Comparison of ENCODE assay signal across 24 cellular contexts in the genomic region with DNA sequence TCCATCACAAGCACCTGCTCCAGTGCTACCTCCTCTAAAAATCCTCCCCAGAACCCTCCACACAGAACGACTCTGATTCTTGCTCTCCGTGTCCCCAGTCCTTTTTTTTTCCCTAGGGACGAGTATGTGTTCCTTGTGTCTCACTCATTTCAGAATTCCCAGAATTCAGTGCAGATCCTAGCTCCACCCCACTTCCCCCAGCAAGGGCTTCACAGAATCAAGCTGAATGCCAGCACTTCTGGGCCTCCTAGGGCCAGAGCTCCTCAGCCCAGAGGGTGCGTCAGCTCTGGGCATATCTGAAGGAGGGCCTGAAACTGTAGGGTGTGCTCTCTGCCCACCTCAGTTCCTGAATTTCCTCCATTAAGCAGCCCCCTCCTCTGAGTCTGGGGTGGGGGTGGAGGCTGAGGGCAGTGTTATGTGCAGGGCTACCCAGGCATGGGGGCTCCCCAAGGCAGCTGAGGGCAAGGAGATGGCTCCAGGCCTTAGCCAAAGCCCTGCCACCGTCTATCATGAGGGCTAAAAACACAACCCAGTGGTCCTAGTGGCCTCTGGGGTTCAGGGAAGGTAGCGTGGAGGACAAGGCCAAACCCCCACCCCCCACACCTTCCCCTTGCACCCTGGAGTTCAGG. TPM values are rescaled to one million over a fixed set of nuclear protein-coding genes. Genes with fewer than 3 reads are reported as not detected.
DNase-seq lines count a peak whose midpoint lies in the region; FAIRE-seq and TF ChIP-seq lines count a peak whose summit lies in the region.
"Had no signal": no experiment of that assay in that cellular context is flagged by ENCODE, and none has a peak within 500 bp of the region (broad histone marks: within the 10 kb centered on the region; RNA-seq: fewer than 3 reads in every experiment).

No MANE protein-coding gene starts in this region.

- H3K9me3 Mint-ChIP-seq in CD4-positive, alpha-beta memory T cell: no peaks in the 10 kb centered on the region
- H3K9me3 Mint-ChIP-seq: naive B cell had no signal

- DNase-seq in A673 (ENCODE audit: low spot score) (peak; percentile 63), SK-N-DZ (ENCODE audit: low spot score) (peak; percentile 63), kidney (peak; percentile 41), NCI-H774 (lab: John Stamatoyannopoulos, UW) (no peak), medulla oblongata (ENCODE audit: extremely low spot score) (no peak), GM20000 (ENCODE audit: low spot score) (no peak)
- DNase-seq in CD4-positive, alpha-beta memory T cell: no peak
- DNase-seq: activated CD4-positive, alpha-beta T cell treated with anti-CD3 and anti-CD28 coated beads, Interleukin-2, amount 50 U/mL, for 4 hours; aorta; cerebellar nuclear complex; COR-L47; effector CD4-positive, alpha-beta T cell; hypothalamus; islet precursor cell; naive B cell; NCI-H1105; NCI-H2081 treated with DMSO at 0.1 percent for 48 hours; stimulated activated CD4-positive, alpha-beta T cell treated with anti-CD3 and anti-CD28 coated beads, Interleukin-1b, Interleukin-23, amount 100 ng/mL, for 48 hours; stimulated activated naive CD4-positive, alpha-beta T cell treated with Interleukin-2 at 50 U/mL for 16 hours had no signal

- peaks cover 4 to 6% of the 10 kb centered on the region in 2 donors for H3K36me3 Mint-ChIP-seq in CD4-positive, alpha-beta memory T cell

- intact Hi-C loops in A673 (cut with micrococcal nuclease; ENCODE audit: unreplicated experiment): no loop called here
- intact Hi-C loops in CD4-positive, alpha-beta memory T cell (cut with micrococcal nuclease): no loop called here
- intact Hi-C loops in kidney (cut with DNase I): no loop called here

- no peaks in the 10 kb centered on the region for H3K27me3 Mint-ChIP-seq in CD4-positive, alpha-beta memory T cell
- H3K27me3 Mint-ChIP-seq: naive B cell had no signal

- no peaks in the 10 kb centered on the region for H3K27me3 ChIP-seq in A673 (replicated peaks; ENCODE audit: insufficient read depth, low read depth, low read length, poor library complexity)
- H3K27me3 ChIP-seq in CD4-positive, alpha-beta memory T cell (ENCODE audit: insufficient read depth, low read length): no peaks in the 10 kb centered on the region

- POLR2A ChIA-PET in A673 (lab: Charles Lee; ENCODE audit: low non-redundant PET): no interaction called here
- POLR2A ChIA-PET in CD4-positive, alpha-beta memory T cell (lab: Charles Lee; ENCODE audit: partially characterized antibody): interaction anchor here (5.9 kb wide), 1 partner anchor 25 kb away, joined by 48 read pairs; the partner anchor contains the start of gene PIGS

- CTCF ChIA-PET in A673 (lab: Charles Lee): no interaction called here
- CTCF ChIA-PET in CD4-positive, alpha-beta memory T cell (lab: Charles Lee; ENCODE audit: partially characterized antibody): interaction anchor here (0.6 to 0.7 kb wide), 2 partner anchors 23 to 67 kb away, joined by 3 read pairs; no protein-coding TSS in a partner anchor

- TF ChIP-seq CTCF in A673 (conservative IDR thresholded peaks at IDR 0.05; ENCODE audit: low read depth, low read length): no peak
- no peak for TF ChIP-seq CTCF in kidney (IDR thresholded peaks at IDR 0.05; ENCODE audit: borderline replicate concordance, extremely low read depth, insufficient read depth)
- no peak for TF ChIP-seq CTCF in GM20000 (IDR thresholded peaks at IDR 0.05; ENCODE audit: extremely low read depth, missing control alignments)

- H3K9ac ChIP-seq in kidney (ENCODE audit: low read length in 2 of 2): no peak overlapping the region

- H3K27ac Mint-ChIP-seq in CD4-positive, alpha-beta memory T cell: peak overlapping the region in 4 of 7 donors; percentile 39 to 74 (median 46)

- H3K27ac ChIP-seq in A673 (ENCODE audit: low read depth, low read length, poor library complexity, severe bottlenecking) (no peak overlapping the region), kidney (ENCODE audit: low read depth in 2 of 2, low read length in 2 of 2) (no peak overlapping the region)
- no peak overlapping the region for H3K27ac ChIP-seq in CD4-positive, alpha-beta memory T cell (ENCODE audit: low read depth, low read length)

- H3K9me3 ChIP-seq in A673 (ENCODE audit: low read depth, low read length, poor library complexity, severe bottlenecking) (no peaks in the 10 kb centered on the region), kidney (ENCODE audit: control insufficient read depth in 1 of 2, low read length in 2 of 2) (no peaks in the 10 kb centered on the region)
- no peaks in the 10 kb centered on the region for H3K9me3 ChIP-seq in CD4-positive, alpha-beta memory T cell (ENCODE audit: control insufficient read depth in 1 of 2, low read length in 2 of 2)

- no TSS peak for BruUV-seq in A673 (replicated peaks; lab: Mats Ljungman, UMichigan)

- no peak for FAIRE-seq in kidney (lab: Jason Lieb, UNC)
- FAIRE-seq: frontal cortex had no signal

- peaks cover 30 to 41% (median 33%) of the 10 kb centered on the region in 4 donors for H3K4me1 Mint-ChIP-seq in CD4-positive, alpha-beta memory T cell

- peaks cover 15% of the 10 kb centered on the region for H3K4me1 ChIP-seq in A673 (ENCODE audit: insufficient read depth, low read length, poor library complexity, severe bottlenecking)
- H3K4me1 ChIP-seq in CD4-positive, alpha-beta memory T cell (ENCODE audit: insufficient read depth, low read length): peaks cover 32% of the 10 kb centered on the region
- H3K4me1 ChIP-seq in kidney (ENCODE audit: control insufficient read depth in 1 of 2, insufficient read depth in 1 of 2, low read depth in 1 of 2, low read length in 2 of 2): peaks cover 0 to 3% of the 10 kb centered on the region in 2 donors

- H3K4me3 ChIP-seq in A673 (ENCODE audit: low read depth, low read length, poor library complexity, severe bottlenecking) (no peak overlapping the region), kidney (ENCODE audit: low read length in 2 of 2) (no peak overlapping the region)
- H3K4me3 ChIP-seq in CD4-positive, alpha-beta memory T cell (ENCODE audit: low read length in 2 of 2): no peak overlapping the region

- H3K4me3 Mint-ChIP-seq in CD4-positive, alpha-beta memory T cell: no peak overlapping the region

- peaks cover 12% of the 10 kb centered on the region for H3K36me3 ChIP-seq in A673 (ENCODE audit: insufficient read depth, low read length, poor library complexity, severe bottlenecking)
- H3K36me3 ChIP-seq in CD4-positive, alpha-beta memory T cell (ENCODE audit: insufficient read depth, low read length): peaks cover 10% of the 10 kb centered on the region
- H3K36me3 ChIP-seq in kidney (ENCODE audit: control insufficient read depth in 1 of 2, insufficient read depth in 2 of 2, low read length in 2 of 2): no peaks in the 10 kb centered on the region

RNA-seq across cellular contexts. Expression of gene UNC119, which starts 6.5 kb away (rescaled TPM):
- 44.6 and 46.8 TPM in 2 replicates for total RNA-seq in A673 (2021)
- 10 to 100 TPM; 38.8 to 39.6 TPM for total RNA-seq in CD4-positive, alpha-beta memory T cell
- polyA plus RNA-seq in CD4-positive, alpha-beta memory T cell: 10 to 100 TPM; 31.8 to 44.0 TPM
- 41.4 and 42.2 TPM in 2 replicates for polyA plus RNA-seq in SK-N-DZ (2014; cell fraction: cytosol; rRNA removed)
- 104 and 138 TPM in 2 replicates for polyA plus RNA-seq in SK-N-DZ (2014; cell fraction: nucleus; rRNA removed)
- 19.0 TPM for total RNA-seq in kidney
- 60.7 TPM for polyA plus RNA-seq in kidney (ENCODE audit: insufficient read depth, low read depth, low replicate concordance)

RNA-seq across cellular contexts. Expression of gene PIGS, which starts 25.4 kb away (rescaled TPM):
- total RNA-seq in A673 (2021) (51.6 and 64.8 TPM in 2 replicates), kidney (75.0 TPM)
- total RNA-seq in CD4-positive, alpha-beta memory T cell: 10 to 100 TPM; 57.9 to 58.2 TPM
- 10 to 100 TPM; 57.3 to 69.8 TPM for polyA plus RNA-seq in CD4-positive, alpha-beta memory T cell
- polyA plus RNA-seq in SK-N-DZ (2014; cell fraction: cytosol; rRNA removed): 97.7 and 106 TPM in 2 replicates
- polyA plus RNA-seq in SK-N-DZ (2014; cell fraction: nucleus; rRNA removed): 71.0 and 100 TPM in 2 replicates
- 60.6 TPM for polyA plus RNA-seq in kidney (ENCODE audit: insufficient read depth, low read depth, low replicate concordance)

RNA-seq across cellular contexts. Expression of gene ALDOC, which starts 30.8 kb away (rescaled TPM):
- total RNA-seq in A673 (2021) (9.7 and 12.0 TPM in 2 replicates), kidney (7.1 TPM)
- total RNA-seq in CD4-positive, alpha-beta memory T cell: 10 to 100 TPM; 30.1 to 33.7 TPM
- polyA plus RNA-seq in CD4-positive, alpha-beta memory T cell: 10 to 100 TPM; 50.2 to 62.2 TPM
- 105 and 132 TPM in 2 replicates for polyA plus RNA-seq in SK-N-DZ (2014; cell fraction: cytosol; rRNA removed)
- 40.2 and 46.6 TPM in 2 replicates for polyA plus RNA-seq in SK-N-DZ (2014; cell fraction: nucleus; rRNA removed)
- polyA plus RNA-seq in kidney (ENCODE audit: insufficient read depth, low read depth, low replicate concordance): 21.9 TPM

RNA-seq across cellular contexts. Expression of gene FOXN1, which starts 39.8 kb away (rescaled TPM):
- not detected in 2 replicates for total RNA-seq in A673 (2021)
- total RNA-seq in CD4-positive, alpha-beta memory T cell: not detected
- polyA plus RNA-seq in CD4-positive, alpha-beta memory T cell: not detected
- not detected in 2 replicates for polyA plus RNA-seq in SK-N-DZ (2014; cell fraction: cytosol; rRNA removed)
- polyA plus RNA-seq in SK-N-DZ (2014; cell fraction: nucleus; rRNA removed): not detected in 2 replicates
- total RNA-seq in kidney: not detected
- polyA plus RNA-seq in kidney (ENCODE audit: insufficient read depth, low read depth, low replicate concordance): not detected
- total RNA-seq: aorta, Daoy, frontal cortex, lung microvascular endothelial cell, OCI-LY7, Right ventricle myocardium inferior had no signal
- polyA plus RNA-seq: aorta had no signal

RNA-seq across cellular contexts. Expression of gene SPAG5, which starts 52.9 kb away (rescaled TPM):
- total RNA-seq in A673 (2021): 213 and 219 TPM in 2 replicates
- total RNA-seq in CD4-positive, alpha-beta memory T cell: 10 to 100 TPM in 1 of 2 experiments, 1 to 10 TPM in 1; 9.2 to 10.2 TPM
- polyA plus RNA-seq in CD4-positive, alpha-beta memory T cell: 1 to 10 TPM in 1 of 2 donors, not detected in 1; 1.4 TPM
- polyA plus RNA-seq in SK-N-DZ (2014; cell fraction: cytosol; rRNA removed): 145 and 193 TPM in 2 replicates
- 726 and 841 TPM in 2 replicates for polyA plus RNA-seq in SK-N-DZ (2014; cell fraction: nucleus; rRNA removed)
- total RNA-seq in kidney: 7.4 TPM
- 123 TPM for polyA plus RNA-seq in kidney (ENCODE audit: insufficient read depth, low read depth, low replicate concordance)

Comparison
In these comparisons a context has a peak if more than half of its experiments do, and no peak if none do; other contexts are left out.
1. DNase-seq: peak in A673 (single experiment), SK-N-DZ (single experiment) and kidney (single experiment); none in CD4-positive, alpha-beta memory T cell (0 of 5), NCI-H774 (single experiment), medulla oblongata (single experiment) and GM20000 (single experiment).